Comparison of ENCODE assay signal across 8 cellular contexts in the genomic region with DNA sequence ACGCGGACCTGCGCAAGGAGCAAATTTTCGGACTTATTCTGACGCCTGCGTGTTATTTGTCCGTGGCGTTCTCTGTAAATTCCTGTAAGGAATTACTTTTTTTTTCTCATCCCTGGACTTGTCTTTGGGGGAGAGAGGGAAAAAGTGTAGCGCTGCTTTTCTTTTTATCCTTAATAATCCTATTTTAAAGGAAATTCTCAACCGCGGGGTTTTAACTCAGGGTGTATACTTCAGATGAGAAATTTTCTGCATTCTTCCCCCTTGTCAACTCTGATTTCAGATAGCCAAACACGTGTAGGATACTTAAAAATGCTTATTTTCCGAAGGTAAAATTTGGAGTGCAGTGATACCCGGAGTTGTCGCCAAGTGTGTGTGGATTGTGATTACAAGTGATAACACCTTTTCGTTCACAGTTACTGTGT. TPM values are rescaled to one million over a fixed set of nuclear protein-coding genes. Genes with fewer than 3 reads are reported as not detected.
DNase-seq lines count a peak whose midpoint lies in the region; ATAC-seq and TF ChIP-seq lines count a peak whose summit lies in the region.

No MANE protein-coding gene starts in this region.

- H3K4me1 ChIP-seq in ACC112 (ENCODE audit: control insufficient read depth, insufficient read depth, low read length, unreplicated experiment) (peaks cover 6% of the 10 kb centered on the region), HCT116 (ENCODE audit: control insufficient read depth in 1 of 2, insufficient read depth in 2 of 2, low read length in 2 of 2) (peaks cover 4 to 18% of the 10 kb centered on the region in 2 experiments; a peak in 3 of 4 replicates), testis (peaks cover 6% of the 10 kb centered on the region)

- peaks cover 55% of the 10 kb centered on the region for H3K79me2 ChIP-seq in ACC112 (ENCODE audit: control insufficient read depth, insufficient read depth, low read length, unreplicated experiment)
- peaks cover 59% of the 10 kb centered on the region for H3K79me2 ChIP-seq in HCT116 (ENCODE audit: insufficient read depth, low read length)

- peak overlapping the region; percentile 91 for H2AFZ ChIP-seq in ACC112 (ENCODE audit: low read length, unreplicated experiment)
- H2AFZ ChIP-seq in HCT116 (ENCODE audit: low read depth, low read length, poor library complexity, severe bottlenecking) = peak overlapping the region; percentile 37

- no peaks in the 10 kb centered on the region for H3K9me2 ChIP-seq in HCT116 (ENCODE audit: insufficient read depth)

- H3K36me3 ChIP-seq in ACC112 (ENCODE audit: insufficient read depth, low read length) = 0 out of 2 replicates have a peak, but pooled peaks cover 4% of the 10 kb centered on the region
- no peaks in the 10 kb centered on the region for H3K36me3 ChIP-seq in HCT116 (ENCODE audit: control insufficient read depth in 1 of 2, insufficient read depth in 2 of 2, low read length in 2 of 2)
- no peaks in the 10 kb centered on the region for H3K36me3 ChIP-seq in testis (ENCODE audit: low read depth, missing control alignments)

- peak overlapping the region; percentile 84 for H3K9ac ChIP-seq in HCT116 (ENCODE audit: low read length)

- no peaks in the 10 kb centered on the region for H4K20me1 ChIP-seq in HCT116 (ENCODE audit: insufficient read depth)

- peak overlapping the region; percentile 81 for H3K4me2 ChIP-seq in HCT116 (ENCODE audit: low read length)

- BruUV-seq in HCT116 (replicated peaks; lab: Mats Ljungman, UMichigan) = TSS peak; percentile 67

- TF ChIP-seq POLR2A in HCT116 (IDR thresholded peaks at IDR 0.05; ENCODE audit: borderline replicate concordance, extremely low read depth, insufficient read depth, insufficient read length) = no peak
- no peak for TF ChIP-seq POLR2A in testis (IDR thresholded peaks at IDR 0.05)

- TF ChIP-seq CTCF in HCT116 (IDR thresholded peaks at IDR 0.05 in 2 of 3, conservative IDR thresholded peaks at IDR 0.05 in 1 of 3; ENCODE audit: borderline replicate concordance in 1 of 3, insufficient read depth in 1 of 3, low read depth in 2 of 3, low read length in 2 of 3) = no peak
- TF ChIP-seq CTCF in testis (IDR thresholded peaks at IDR 0.05) = no peak

- no peaks in the 10 kb centered on the region for H3K27me3 ChIP-seq in ACC112 (ENCODE audit: insufficient read depth, low read length)
- H3K27me3 ChIP-seq in HCT116 (ENCODE audit: insufficient read depth, low read length) = no peaks in the 10 kb centered on the region
- no peaks in the 10 kb centered on the region for H3K27me3 ChIP-seq in testis

- 1% methylated on average over 16 of the region's 16 CpGs for WGBS in adipose tissue, 3 donors
- WGBS in testis, 2 donors = 0% methylated on average over 16 of the region's 16 CpGs

- CTCF ChIA-PET in HCT116 (lab: Charles Lee) = no interaction called here

- H3K27ac ChIP-seq in ACC112 (ENCODE audit: low read depth, low read length) (peak overlapping the region; percentile 66), HCT116 (ENCODE audit: low read depth, low read length) (peak overlapping the region; percentile 71), adipose tissue (ENCODE audit: low read depth, low read length) (peak overlapping the region; percentile 71), testis (peak overlapping the region; percentile 88 to 90)

- no peaks in the 10 kb centered on the region for H3K9me3 ChIP-seq in HCT116 (ENCODE audit: control insufficient read depth in 1 of 2, insufficient read depth in 1 of 2, low read depth in 1 of 2, low read length in 2 of 2)
- no peaks in the 10 kb centered on the region for H3K9me3 ChIP-seq in testis

- RAD21 ChIA-PET in HCT116 (lab: Charles Lee; ENCODE audit: low non-redundant PET in 1 of 2, low total read pairs in 2 of 2, uncharacterized antibody in 2 of 2, unreplicated experiment in 2 of 2) = no interaction called here

- no peak for ATAC-seq in HCT116
- no peak for ATAC-seq in GM19395 (IDR thresholded peaks at IDR 0.05; ENCODE audit: unreplicated experiment)

- H3K4me3 ChIP-seq in ACC112 (ENCODE audit: low read depth, low read length) (peak overlapping the region; percentile 94), HCT116 (replicated peaks in 1 of 2; ENCODE audit: low read depth in 1 of 2, low read length in 2 of 2) (peak overlapping the region; percentile 81 to 91), testis (peak overlapping the region; percentile 83 to 85)

- no peak for TF ChIP-seq RAD21 in HCT116 (IDR thresholded peaks at IDR 0.05; ENCODE audit: low read depth)

- POLR2A ChIA-PET in HCT116 (lab: Charles Lee) = no interaction called here

- DNase-seq in HCT116 (ENCODE audit: low read depth, low spot score) = no peak
- DNase-seq in iris pigment epithelial cell (ENCODE audit: low read depth) = peak; percentile 22
- no peak for DNase-seq in testis
- DNase-seq in stimulated activated CD4-positive, alpha-beta T cell treated with anti-CD3 and anti-CD28 coated beads, Interleukin-12 subunit alpha, Interleukin-12 subunit beta, amount 100 ng/mL, for 4 hours = no peak
- DNase-seq in dedifferentiated amniotic fluid mesenchymal stem cell (ENCODE audit: extremely low spot score) = no peak

- intact Hi-C loops in HCT116 (cut with micrococcal nuclease) (loop anchor here (5.0 kb wide), 1 partner anchor 55 kb away; a partner anchor contains a TSS), testis (cut with DNase I; ENCODE audit: low total_unique reads) (no loop called here)

TF ChIP-seq in HCT116, 20 proteins besides CTCF, POLR2A, EP300 and RAD21:
- TF ChIP-seq ZNF274 (IDR thresholded peaks at IDR 0.05; ENCODE audit: low read depth, low read length) (no peak), FOSL1 (IDR thresholded peaks at IDR 0.05; ENCODE audit: low read depth) (no peak), POLR2AphosphoS5 (IDR thresholded peaks at IDR 0.05; ENCODE audit: low read depth, low read length) (no peak), CEBPB (IDR thresholded peaks at IDR 0.05; ENCODE audit: low read depth) (no peak)

RNA-seq across cellular contexts. Expression of a gene that starts 0.9 kb away (rescaled TPM):
- 57.1 TPM for total RNA-seq in HCT116 (2021; ENCODE audit: unreplicated experiment)
- 14.4 and 18.6 TPM in 2 replicates for polyA plus RNA-seq in HCT116 (2012)
- 10 to 100 TPM in 1 of 3 donors, 1 to 10 TPM in 2; 3.0 to 13.4 (median 7.6) TPM for polyA plus RNA-seq in adipose tissue
- 10 to 100 TPM; 32.4 to 36.8 TPM for total RNA-seq in testis
- polyA plus RNA-seq in testis (ENCODE audit: insufficient read depth, low read depth, low replicate concordance) = 19.8 TPM

RNA-seq across cellular contexts. Expression of a gene that starts 55.4 kb away (rescaled TPM):
- total RNA-seq in HCT116 (2021; ENCODE audit: unreplicated experiment) (71.7 TPM), testis (10 to 100 TPM; 33.3 to 34.2 TPM)
- 87.1 and 93.7 TPM in 2 replicates for polyA plus RNA-seq in HCT116 (2012)
- polyA plus RNA-seq in adipose tissue (10 to 100 TPM; 41.3 to 66.8 (median 57.5) TPM), testis (ENCODE audit: insufficient read depth, low read depth, low replicate concordance) (75.6 TPM)
